14 cellular contexts compared by ENCODE assay signal in the genomic region with DNA sequence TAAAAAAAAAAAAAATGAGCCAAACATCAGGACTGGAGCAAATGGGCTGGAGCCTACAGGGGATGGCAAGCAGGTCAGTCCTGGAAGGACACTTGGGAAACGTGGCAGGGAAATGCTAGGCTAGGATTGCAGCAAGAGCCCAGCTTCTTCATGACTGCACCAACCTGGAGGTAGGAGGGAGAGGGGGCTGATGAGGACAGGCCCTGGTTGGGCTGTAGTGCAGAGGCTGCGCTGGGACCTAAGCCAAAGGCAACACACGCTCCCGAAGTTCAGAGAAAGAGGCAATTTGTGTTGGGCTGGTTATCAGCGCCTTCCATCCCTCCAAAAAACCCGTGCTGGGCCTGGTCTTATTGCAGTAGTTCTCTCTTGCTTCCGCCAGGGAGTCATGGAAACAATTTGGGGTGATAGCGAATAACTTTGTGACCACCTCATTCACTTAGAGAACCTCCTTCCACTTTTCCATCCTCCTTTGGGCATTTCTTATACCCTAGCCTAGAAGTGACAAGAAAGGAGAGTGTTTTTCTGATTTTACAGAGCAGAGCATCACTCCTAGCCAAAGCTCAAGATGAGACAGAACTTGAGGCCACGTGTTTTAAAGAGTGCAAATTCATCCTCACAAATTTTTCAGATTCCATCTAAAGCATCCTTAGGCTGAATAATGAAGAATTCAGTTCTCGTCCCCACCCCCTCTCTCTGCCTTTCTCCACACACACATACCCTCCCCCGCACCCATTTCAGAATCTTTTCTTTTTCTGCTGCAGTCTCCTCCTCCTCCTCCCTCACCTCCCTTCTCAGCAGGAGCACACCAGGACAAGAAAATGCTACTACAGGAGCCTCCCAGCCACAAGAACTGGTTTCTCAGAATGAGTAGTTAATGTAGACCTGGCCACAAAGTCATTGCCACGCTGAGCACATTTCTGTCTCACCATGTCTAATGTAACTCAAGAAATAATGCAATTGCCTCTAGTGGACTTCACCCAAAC.
DNase-seq lines count a peak whose midpoint lies in the region; ATAC-seq and TF ChIP-seq lines count a peak whose summit lies in the region.
"Had no signal": no experiment of that assay in that cellular context is flagged by ENCODE, and none has a peak within 500 bp of the region (broad histone marks: within the 10 kb centered on the region; RNA-seq: fewer than 3 reads in every experiment).

No MANE protein-coding gene starts in this region.

- intact Hi-C loops in heart left ventricle (cut with DNase I): no loop called here
- intact Hi-C loops in left colon (cut with DNase I, micrococcal nuclease): no loop called here

- H3K4me3 ChIP-seq in HEK293 (ENCODE audit: low read depth, low read length): no peak overlapping the region
- H3K4me3 ChIP-seq in heart left ventricle: no peak overlapping the region
- H3K4me3 ChIP-seq: lung, right lobe of liver had no signal

- H3K9me3 ChIP-seq in HEK293 (ENCODE audit: control insufficient read depth, insufficient read depth, low read depth, low read length) (no peaks in the 10 kb centered on the region), heart left ventricle (no peaks in the 10 kb centered on the region)
- H3K9me3 ChIP-seq: right lobe of liver had no signal

- no peak for TF ChIP-seq POLR2A in heart left ventricle (IDR thresholded peaks at IDR 0.05)

- H3K27ac ChIP-seq in HEK293 (ENCODE audit: extremely low read depth, low read depth, low read length) (peak overlapping the region; percentile 54), angular gyrus (ENCODE audit: low read depth, low read length) (peak overlapping the region; percentile 10), heart left ventricle (peak overlapping the region in 2 of 12 donors; percentile 34 to 46)
- H3K27ac ChIP-seq: right lobe of liver had no signal

- 63 to 76% (median 73%) methylated on average over 12 of the region's 12 CpGs for WGBS in heart left ventricle, 4 donors

- H3K4me1 ChIP-seq in HEK293 (ENCODE audit: control insufficient read depth, insufficient read depth, low read length): peaks cover 27% of the 10 kb centered on the region
- H3K4me1 ChIP-seq in heart left ventricle: peaks cover 0 to 20% (median 0%) of the 10 kb centered on the region in 12 donors
- H3K4me1 ChIP-seq: right lobe of liver had no signal

- no peaks in the 10 kb centered on the region for H3K27me3 ChIP-seq in heart left ventricle
- H3K27me3 ChIP-seq: right lobe of liver had no signal

- TF ChIP-seq CTCF in HEK293 (tag by site-specific recombination; IDR thresholded peaks at IDR 0.05) (no peak; the same call in 1 of the 2 replicates), heart left ventricle (IDR thresholded peaks at IDR 0.05) (no peak)

- CTCF ChIA-PET in HEK293 (lab: Yijun Ruan, JAX): interaction anchor here (0.6 to 0.8 kb wide), 2 partner anchors 19 to 24 kb away, joined by 3 to 4 read pairs; no protein-coding TSS in a partner anchor

- peak; percentile 19 to 87 (median 76) for ATAC-seq in heart left ventricle
- no peak for ATAC-seq in left colon
- ATAC-seq: PC-3 had no signal

- DNase-seq in heart left ventricle (peak; percentile 56 to 74 (median 74)), putamen (ENCODE audit: low spot score) (peak; percentile 80), KG1 (lab: John Stamatoyannopoulos, UW) (no peak), left colon (no peak), NCI-H2196 (lab: John Stamatoyannopoulos, UW; ENCODE audit: unreplicated experiment) (no peak)
- no peak for DNase-seq in activated CD8-positive, alpha-beta memory T cell treated with anti-CD3 and anti-CD28 coated beads for 24 hours
- DNase-seq: COR-L47, NCI-H1092, PC-3, right lobe of liver, WERI-Rb-1 had no signal

- POLR2A ChIA-PET in HEK293 (lab: Yijun Ruan, JAX): interaction anchor here (1.4 kb wide), 1 partner anchor 11 kb away, joined by 9 read pairs; no protein-coding TSS in a partner anchor

- H3K36me3 ChIP-seq in HEK293 (ENCODE audit: control insufficient read depth in 2 of 2, insufficient read depth in 1 of 2, low read length in 2 of 2): no peaks in the 10 kb centered on the region
- H3K36me3 ChIP-seq in heart left ventricle: no peaks in the 10 kb centered on the region
- H3K36me3 ChIP-seq: right lobe of liver, WERI-Rb-1 had no signal

TF ChIP-seq in HEK293, 187 proteins besides CTCF, POLR2A, EP300 and RAD21 (continues in another document):
- TF ChIP-seq ZNF114 (tag by site-specific recombination; IDR thresholded peaks at IDR 0.05) (no peak), IKZF3 (tag by site-specific recombination; IDR thresholded peaks at IDR 0.05) (peak; percentile 77), ZNF768 (tag by site-specific recombination; IDR thresholded peaks at IDR 0.05) (no peak), ZXDB (tag by site-specific recombination; IDR thresholded peaks at IDR 0.05) (peak; percentile 37; the same call in 1 of the 2 replicates), ZNF211 (tag by site-specific recombination; IDR thresholded peaks at IDR 0.05; ENCODE audit: low read depth) (no peak), ZNF610 (tag by site-specific recombination; IDR thresholded peaks at IDR 0.05; ENCODE audit: borderline replicate concordance) (0 out of 2 replicates have a peak, but pooled peaks have one; percentile 64), ZNF311 (tag by site-specific recombination; IDR thresholded peaks at IDR 0.05; ENCODE audit: borderline replicate concordance) (no peak), GLIS1 (tag by site-specific recombination; IDR thresholded peaks at IDR 0.05) (0 out of 2 replicates have a peak, but pooled peaks have one; percentile 35), ZNF404 (tag by site-specific recombination; IDR thresholded peaks at IDR 0.05) (no peak), ZNF561 (tag by site-specific recombination; IDR thresholded peaks at IDR 0.05; ENCODE audit: borderline replicate concordance) (0 out of 2 replicates have a peak, but pooled peaks have one; percentile 39), ZSCAN30 (tag by site-specific recombination; IDR thresholded peaks at IDR 0.05) (peak; percentile 67; the same call in 1 of the 2 replicates), ZBTB8A (tag by site-specific recombination; IDR thresholded peaks at IDR 0.05) (peak; percentile 93)
- TF ChIP-seq, protein P1, sequence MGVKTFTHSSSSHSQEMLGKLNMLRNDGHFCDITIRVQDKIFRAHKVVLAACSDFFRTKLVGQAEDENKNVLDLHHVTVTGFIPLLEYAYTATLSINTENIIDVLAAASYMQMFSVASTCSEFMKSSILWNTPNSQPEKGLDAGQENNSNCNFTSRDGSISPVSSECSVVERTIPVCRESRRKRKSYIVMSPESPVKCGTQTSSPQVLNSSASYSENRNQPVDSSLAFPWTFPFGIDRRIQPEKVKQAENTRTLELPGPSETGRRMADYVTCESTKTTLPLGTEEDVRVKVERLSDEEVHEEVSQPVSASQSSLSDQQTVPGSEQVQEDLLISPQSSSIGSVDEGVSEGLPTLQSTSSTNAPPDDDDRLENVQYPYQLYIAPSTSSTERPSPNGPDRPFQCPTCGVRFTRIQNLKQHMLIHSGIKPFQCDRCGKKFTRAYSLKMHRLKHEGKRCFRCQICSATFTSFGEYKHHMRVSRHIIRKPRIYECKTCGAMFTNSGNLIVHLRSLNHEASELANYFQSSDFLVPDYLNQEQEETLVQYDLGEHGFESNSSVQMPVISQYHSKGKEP (tag by site-specific recombination; IDR thresholded peaks at IDR 0.05): peak; percentile 64
- TF ChIP-seq, protein P2, sequence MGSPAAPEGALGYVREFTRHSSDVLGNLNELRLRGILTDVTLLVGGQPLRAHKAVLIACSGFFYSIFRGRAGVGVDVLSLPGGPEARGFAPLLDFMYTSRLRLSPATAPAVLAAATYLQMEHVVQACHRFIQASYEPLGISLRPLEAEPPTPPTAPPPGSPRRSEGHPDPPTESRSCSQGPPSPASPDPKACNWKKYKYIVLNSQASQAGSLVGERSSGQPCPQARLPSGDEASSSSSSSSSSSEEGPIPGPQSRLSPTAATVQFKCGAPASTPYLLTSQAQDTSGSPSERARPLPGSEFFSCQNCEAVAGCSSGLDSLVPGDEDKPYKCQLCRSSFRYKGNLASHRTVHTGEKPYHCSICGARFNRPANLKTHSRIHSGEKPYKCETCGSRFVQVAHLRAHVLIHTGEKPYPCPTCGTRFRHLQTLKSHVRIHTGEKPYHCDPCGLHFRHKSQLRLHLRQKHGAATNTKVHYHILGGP (tag by site-specific recombination; IDR thresholded peaks at IDR 0.05): no peak
- TF ChIP-seq, protein P3, sequence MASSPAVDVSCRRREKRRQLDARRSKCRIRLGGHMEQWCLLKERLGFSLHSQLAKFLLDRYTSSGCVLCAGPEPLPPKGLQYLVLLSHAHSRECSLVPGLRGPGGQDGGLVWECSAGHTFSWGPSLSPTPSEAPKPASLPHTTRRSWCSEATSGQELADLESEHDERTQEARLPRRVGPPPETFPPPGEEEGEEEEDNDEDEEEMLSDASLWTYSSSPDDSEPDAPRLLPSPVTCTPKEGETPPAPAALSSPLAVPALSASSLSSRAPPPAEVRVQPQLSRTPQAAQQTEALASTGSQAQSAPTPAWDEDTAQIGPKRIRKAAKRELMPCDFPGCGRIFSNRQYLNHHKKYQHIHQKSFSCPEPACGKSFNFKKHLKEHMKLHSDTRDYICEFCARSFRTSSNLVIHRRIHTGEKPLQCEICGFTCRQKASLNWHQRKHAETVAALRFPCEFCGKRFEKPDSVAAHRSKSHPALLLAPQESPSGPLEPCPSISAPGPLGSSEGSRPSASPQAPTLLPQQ (tag by site-specific recombination; IDR thresholded peaks at IDR 0.05): peak; percentile 35; the same call in 1 of the 2 replicates
- TF ChIP-seq, protein P4, sequence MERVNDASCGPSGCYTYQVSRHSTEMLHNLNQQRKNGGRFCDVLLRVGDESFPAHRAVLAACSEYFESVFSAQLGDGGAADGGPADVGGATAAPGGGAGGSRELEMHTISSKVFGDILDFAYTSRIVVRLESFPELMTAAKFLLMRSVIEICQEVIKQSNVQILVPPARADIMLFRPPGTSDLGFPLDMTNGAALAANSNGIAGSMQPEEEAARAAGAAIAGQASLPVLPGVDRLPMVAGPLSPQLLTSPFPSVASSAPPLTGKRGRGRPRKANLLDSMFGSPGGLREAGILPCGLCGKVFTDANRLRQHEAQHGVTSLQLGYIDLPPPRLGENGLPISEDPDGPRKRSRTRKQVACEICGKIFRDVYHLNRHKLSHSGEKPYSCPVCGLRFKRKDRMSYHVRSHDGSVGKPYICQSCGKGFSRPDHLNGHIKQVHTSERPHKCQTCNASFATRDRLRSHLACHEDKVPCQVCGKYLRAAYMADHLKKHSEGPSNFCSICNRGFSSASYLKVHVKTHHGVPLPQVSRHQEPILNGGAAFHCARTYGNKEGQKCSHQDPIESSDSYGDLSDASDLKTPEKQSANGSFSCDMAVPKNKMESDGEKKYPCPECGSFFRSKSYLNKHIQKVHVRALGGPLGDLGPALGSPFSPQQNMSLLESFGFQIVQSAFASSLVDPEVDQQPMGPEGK (tag by site-specific recombination; IDR thresholded peaks at IDR 0.05): peak; percentile 84

Comparison
In these comparisons a context has a peak if more than half of its experiments do, and no peak if none do; other contexts are left out.
1. DNase-seq: peak in heart left ventricle (5 of 5) and putamen (single experiment); none in KG1 (single experiment), left colon (0 of 2), activated CD8-positive, alpha-beta memory T cell treated with anti-CD3 and anti-CD28 coated beads for 24 hours (single experiment) and NCI-H2196 (single experiment).